ENCODE assay signal across 1 cellular context in genomic region chr2:230586328-230586982, GRCh38.
TF ChIP-seq lines count a peak whose summit lies in the region.

No MANE protein-coding gene starts in this region.

TF ChIP-seq in GM12878, 131 proteins besides CTCF, POLR2A, EP300 and RAD21 (continued from another document):
- no peak for TF ChIP-seq ELK1 (IDR thresholded peaks at IDR 0.05; ENCODE audit: low read depth, low read length)
- TF ChIP-seq POLR2AphosphoS2 (IDR thresholded peaks at IDR 0.05; ENCODE audit: low read depth, low read length): no peak
- TF ChIP-seq ZZZ3 (IDR thresholded peaks at IDR 0.05; ENCODE audit: control insufficient read depth, insufficient read length, low read depth): no peak
- TF ChIP-seq ATF7 (IDR thresholded peaks at IDR 0.05; ENCODE audit: low read depth): peak; percentile 90
- no peak for TF ChIP-seq BCL11A (IDR thresholded peaks at IDR 0.05; ENCODE audit: low read depth, low read length)
- TF ChIP-seq ZBED1 (IDR thresholded peaks at IDR 0.05; ENCODE audit: borderline replicate concordance): no peak
- TF ChIP-seq SUPT20H (IDR thresholded peaks at IDR 0.05; ENCODE audit: borderline replicate concordance, control insufficient read depth, low read depth, low read length): no peak
- no peak for TF ChIP-seq STAT3 (IDR thresholded peaks at IDR 0.05; ENCODE audit: low read depth, low read length)
- no peak for TF ChIP-seq SUZ12 (IDR thresholded peaks at IDR 0.05; ENCODE audit: unreplicated experiment)
- TF ChIP-seq E2F4 (IDR thresholded peaks at IDR 0.05; ENCODE audit: low read depth, low read length): no peak
- 0 out of 2 replicates have a peak, but pooled peaks have one; percentile 26 for TF ChIP-seq NFIC (IDR thresholded peaks at IDR 0.05; ENCODE audit: low read depth, low read length)
- no peak for TF ChIP-seq NFYA (IDR thresholded peaks at IDR 0.05; ENCODE audit: borderline replicate concordance, low read depth, low read length)
- no peak for TF ChIP-seq CBFB (IDR thresholded peaks at IDR 0.05; ENCODE audit: low read depth)
- TF ChIP-seq RFX5 (IDR thresholded peaks at IDR 0.05; ENCODE audit: low read depth, low read length): no peak
- TF ChIP-seq IKZF1 (conservative IDR thresholded peaks at IDR 0.05): 0 out of 2 replicates have a peak, but pooled peaks have one; percentile 26
- no peak for TF ChIP-seq DPF2 (IDR thresholded peaks at IDR 0.05)
- TF ChIP-seq, protein P1, sequence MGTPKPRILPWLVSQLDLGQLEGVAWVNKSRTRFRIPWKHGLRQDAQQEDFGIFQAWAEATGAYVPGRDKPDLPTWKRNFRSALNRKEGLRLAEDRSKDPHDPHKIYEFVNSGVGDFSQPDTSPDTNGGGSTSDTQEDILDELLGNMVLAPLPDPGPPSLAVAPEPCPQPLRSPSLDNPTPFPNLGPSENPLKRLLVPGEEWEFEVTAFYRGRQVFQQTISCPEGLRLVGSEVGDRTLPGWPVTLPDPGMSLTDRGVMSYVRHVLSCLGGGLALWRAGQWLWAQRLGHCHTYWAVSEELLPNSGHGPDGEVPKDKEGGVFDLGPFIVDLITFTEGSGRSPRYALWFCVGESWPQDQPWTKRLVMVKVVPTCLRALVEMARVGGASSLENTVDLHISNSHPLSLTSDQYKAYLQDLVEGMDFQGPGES (IDR thresholded peaks at IDR 0.05): no peak
- no peak for TF ChIP-seq TAF1 (IDR thresholded peaks at IDR 0.05; ENCODE audit: borderline replicate concordance, low read depth, low read length)
